Comparison of ENCODE assay signal across 8 cellular contexts in the genomic region with DNA sequence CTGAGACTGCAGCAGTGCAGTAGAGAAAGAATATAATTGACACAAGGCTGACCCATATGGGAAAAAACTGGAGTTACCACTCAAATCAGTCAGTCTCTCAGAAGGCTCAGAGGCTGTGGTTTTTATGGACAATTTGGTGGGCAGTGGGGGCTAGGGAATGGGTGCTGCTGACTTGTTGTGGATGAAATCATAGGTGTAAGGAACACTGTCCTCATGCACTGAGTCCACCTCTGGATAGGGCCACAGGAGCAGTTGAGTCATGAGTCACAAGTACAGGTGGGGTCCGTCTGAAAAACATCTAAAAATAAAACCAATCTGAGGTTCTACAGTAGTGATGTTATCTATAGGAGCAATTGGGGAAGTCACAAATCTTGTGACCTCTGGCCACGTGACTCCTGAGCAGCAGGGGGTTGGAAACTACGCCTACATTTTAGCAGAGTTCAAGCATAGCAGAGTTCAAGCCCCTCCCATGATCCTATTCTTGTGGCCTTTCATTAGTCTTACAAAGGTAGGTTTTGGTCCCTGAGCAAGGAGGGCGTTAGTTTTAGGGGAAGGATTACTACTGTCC. TPM values are rescaled to one million over a fixed set of nuclear protein-coding genes. Genes with fewer than 3 reads are reported as not detected.
DNase-seq lines count a peak whose midpoint lies in the region; ATAC-seq and TF ChIP-seq lines count a peak whose summit lies in the region.

No MANE protein-coding gene starts in this region.

- no peak overlapping the region for H4K8ac ChIP-seq in neuronal stem cell (ENCODE audit: low read depth, low read length)

- CTCF ChIA-PET in activated CD4-positive, alpha-beta T cell treated with anti-CD3 and anti-CD28 coated beads, Interleukin-2, amount 10 ng/mL, durations not matched to agents 7 days and 5 days (lab: Charles Lee): interaction anchor here (1.0 kb wide), 2 partner anchors 9 to 18 kb away, joined by 3 read pairs; partner anchors contain the start of gene SGPP1

- H3K36me3 Mint-ChIP-seq in activated T-cell treated with anti-CD3 and anti-CD28 coated beads, Interleukin-2, amount 50 U/mL, for 72 hours (ENCODE audit: insufficient read depth in 2 of 2): no peaks in the 10 kb centered on the region
- no peaks in the 10 kb centered on the region for H3K36me3 Mint-ChIP-seq in activated CD4-positive, alpha-beta T cell treated with anti-CD3 and anti-CD28 coated beads, Interleukin-2, amount 10 ng/mL, durations not matched to agents 7 days and 5 days (ENCODE audit: low read depth)
- no peaks in the 10 kb centered on the region for H3K36me3 Mint-ChIP-seq in endothelial cell (ENCODE audit: low read depth, unreplicated experiment)

- ATAC-seq in activated T-cell treated with anti-CD3 and anti-CD28 coated beads, Interleukin-2, amount 50 U/mL, for 72 hours (replicated peaks in 1 of 2): peak; percentile 60 to 63
- ATAC-seq in HG03135 (IDR thresholded peaks at IDR 0.05; ENCODE audit: unreplicated experiment): peak; percentile 71

- no peak overlapping the region for H3K27ac ChIP-seq in neuronal stem cell (replicated peaks; ENCODE audit: low read length)

- no peak overlapping the region for H3K4me3 ChIP-seq in neuronal stem cell (ENCODE audit: low read length in 2 of 2)

- no peak overlapping the region for H2BK12ac ChIP-seq in neuronal stem cell (ENCODE audit: low read length)

- no peaks in the 10 kb centered on the region for H3K27me3 ChIP-seq in neuronal stem cell (ENCODE audit: control insufficient read depth in 3 of 3, insufficient read depth in 3 of 3, low read depth in 1 of 3, low read length in 3 of 3)

- peaks cover 16% of the 10 kb centered on the region for H3K4me1 Mint-ChIP-seq in activated T-cell treated with anti-CD3 and anti-CD28 coated beads, Interleukin-2, amount 50 U/mL, for 72 hours (ENCODE audit: low read depth)
- H3K4me1 Mint-ChIP-seq in activated CD4-positive, alpha-beta T cell treated with anti-CD3 and anti-CD28 coated beads, Interleukin-2, amount 10 ng/mL, durations not matched to agents 7 days and 5 days: peaks cover 18% of the 10 kb centered on the region
- H3K4me1 Mint-ChIP-seq in endothelial cell (ENCODE audit: unreplicated experiment): peaks cover 3% of the 10 kb centered on the region

- no peak overlapping the region for H3K18ac ChIP-seq in neuronal stem cell (ENCODE audit: low read length)

- H2BK5ac ChIP-seq in neuronal stem cell (ENCODE audit: low read length): no peak overlapping the region

- no peak overlapping the region for H2AFZ ChIP-seq in neuronal stem cell (ENCODE audit: low read length)

- POLR2A ChIA-PET in activated CD4-positive, alpha-beta T cell treated with anti-CD3 and anti-CD28 coated beads, Interleukin-2, amount 10 ng/mL, durations not matched to agents 7 days and 5 days (lab: Charles Lee): interaction anchor here (0.6 kb wide), 1 partner anchor 1302 kb away, joined by 3 read pairs; no protein-coding TSS in a partner anchor

- H3K27ac Mint-ChIP-seq in activated T-cell treated with anti-CD3 and anti-CD28 coated beads, Interleukin-2, amount 50 U/mL, for 72 hours: no peak overlapping the region
- H3K27ac Mint-ChIP-seq in activated CD4-positive, alpha-beta T cell treated with anti-CD3 and anti-CD28 coated beads, Interleukin-2, amount 10 ng/mL, durations not matched to agents 7 days and 5 days: no peak overlapping the region
- no peak overlapping the region for H3K27ac Mint-ChIP-seq in endothelial cell (ENCODE audit: unreplicated experiment)

- no peak overlapping the region for H3K23ac ChIP-seq in neuronal stem cell (ENCODE audit: low read depth, low read length, poor library complexity)

- H3K9ac ChIP-seq in neuronal stem cell (ENCODE audit: low read depth, low read length, poor library complexity): no peak overlapping the region

- H3K4ac ChIP-seq in neuronal stem cell (ENCODE audit: low read length): no peak overlapping the region

- H3K9me3 Mint-ChIP-seq in activated T-cell treated with anti-CD3 and anti-CD28 coated beads, Interleukin-2, amount 50 U/mL, for 72 hours: no peaks in the 10 kb centered on the region
- H3K9me3 Mint-ChIP-seq in activated CD4-positive, alpha-beta T cell treated with anti-CD3 and anti-CD28 coated beads, Interleukin-2, amount 10 ng/mL, durations not matched to agents 7 days and 5 days: no peaks in the 10 kb centered on the region
- no peaks in the 10 kb centered on the region for H3K9me3 Mint-ChIP-seq in endothelial cell (ENCODE audit: unreplicated experiment)

- no peak overlapping the region for H2BK120ac ChIP-seq in neuronal stem cell (ENCODE audit: low read depth, low read length)

- no peak overlapping the region for H3K4me3 Mint-ChIP-seq in activated T-cell treated with anti-CD3 and anti-CD28 coated beads, Interleukin-2, amount 50 U/mL, for 72 hours
- no peak overlapping the region for H3K4me3 Mint-ChIP-seq in activated CD4-positive, alpha-beta T cell treated with anti-CD3 and anti-CD28 coated beads, Interleukin-2, amount 10 ng/mL, durations not matched to agents 7 days and 5 days
- no peak overlapping the region for H3K4me3 Mint-ChIP-seq in endothelial cell (ENCODE audit: unreplicated experiment)

- H3K4me1 ChIP-seq in neuronal stem cell (ENCODE audit: control insufficient read depth in 2 of 2, insufficient read depth in 1 of 2, low read depth in 1 of 2, low read length in 2 of 2): no peaks in the 10 kb centered on the region

- no peak overlapping the region for H2BK15ac ChIP-seq in neuronal stem cell (ENCODE audit: low read length)

- H2AK5ac ChIP-seq in neuronal stem cell (ENCODE audit: low read depth, low read length): no peak overlapping the region

- no peaks in the 10 kb centered on the region for H3K36me3 ChIP-seq in neuronal stem cell (replicated peaks in 1 of 2; ENCODE audit: control insufficient read depth in 2 of 2, insufficient read depth in 2 of 2, low read length in 2 of 2)

- no peak overlapping the region for H4K91ac ChIP-seq in neuronal stem cell (ENCODE audit: low read depth, low read length, poor library complexity)

- no peak overlapping the region for H3K4me2 ChIP-seq in neuronal stem cell (ENCODE audit: insufficient read depth, low read length, poor library complexity, severe bottlenecking)

- no peak for TF ChIP-seq CTCF in endothelial cell (IDR thresholded peaks at IDR 0.05; ENCODE audit: unreplicated experiment)

- no peaks in the 10 kb centered on the region for H3K9me3 ChIP-seq in neuronal stem cell (replicated peaks in 1 of 2; ENCODE audit: control insufficient read depth in 2 of 2, insufficient read depth in 1 of 2, low read depth in 1 of 2, low read length in 2 of 2)

- no CpG with 5 or more reads among the region's 4 CpGs for WGBS in neuronal stem cell (ENCODE audit: extremely low coverage in 2 of 2, insufficient read length in 2 of 2, insufficient replicate concordance in 1 of 2), 2 donors

- peak in 1 of 2 donors; percentile 12 for DNase-seq in activated T-cell treated with anti-CD3 and anti-CD28 coated beads, Interleukin-2, amount 50 U/mL, for 72 hours
- DNase-seq in activated T-cell treated with anti-CD3 and anti-CD28 coated beads, Interleukin-2, amount 50 U/mL, for 48 hours: no peak
- DNase-seq in activated CD4-positive, alpha-beta T cell treated with anti-CD3 and anti-CD28 coated beads, Interleukin-2, amount 10 ng/mL, durations not matched to agents 7 days and 5 days: peak; percentile 20
- DNase-seq in neuronal stem cell (ENCODE audit: low spot score): no peak
- no peak for DNase-seq in activated CD8-positive, alpha-beta memory T cell treated with anti-CD3 and anti-CD28 coated beads, Interleukin-2, amount 50 U/mL, for 48 hours
- DNase-seq in endothelial cell (ENCODE audit: low spot score): no peak
- DNase-seq in activated effector memory CD4-positive, alpha-beta T cell treated with Interleukin-2 at 50 U/mL for 16 hours: no peak

- H3K27me3 Mint-ChIP-seq in activated T-cell treated with anti-CD3 and anti-CD28 coated beads, Interleukin-2, amount 50 U/mL, for 72 hours (ENCODE audit: low read depth): no peaks in the 10 kb centered on the region
- peaks cover 1% of the 10 kb centered on the region for H3K27me3 Mint-ChIP-seq in activated CD4-positive, alpha-beta T cell treated with anti-CD3 and anti-CD28 coated beads, Interleukin-2, amount 10 ng/mL, durations not matched to agents 7 days and 5 days
- no peaks in the 10 kb centered on the region for H3K27me3 Mint-ChIP-seq in endothelial cell (ENCODE audit: unreplicated experiment)

- H3K14ac ChIP-seq in neuronal stem cell (ENCODE audit: low read length): no peak overlapping the region

- no peaks in the 10 kb centered on the region for H3K79me1 ChIP-seq in neuronal stem cell (ENCODE audit: low read depth, low read length)

RNA-seq across cellular contexts. Expression of gene SGPP1, which starts 18.1 kb away (rescaled TPM):
- total RNA-seq in activated T-cell treated with anti-CD3 and anti-CD28 coated beads, Interleukin-2, amount 50 U/mL, for 72 hours: 10 to 100 TPM; 12.1 to 13.1 TPM
- 10 to 100 TPM; 20.0 to 23.0 TPM for total RNA-seq in activated CD4-positive, alpha-beta T cell treated with anti-CD3 and anti-CD28 coated beads, Interleukin-2, amount 10 ng/mL, durations not matched to agents 7 days and 5 days
- 6.6 TPM for polyA plus RNA-seq in neuronal stem cell (2013, experiment 1 of 2)
- 6.7 TPM for polyA plus RNA-seq in neuronal stem cell (2013, experiment 2 of 2)
- 7.9 TPM for total RNA-seq in endothelial cell (ENCODE audit: unreplicated experiment)
